ENCODE assay signal across 9 cellular contexts in the genomic region with DNA sequence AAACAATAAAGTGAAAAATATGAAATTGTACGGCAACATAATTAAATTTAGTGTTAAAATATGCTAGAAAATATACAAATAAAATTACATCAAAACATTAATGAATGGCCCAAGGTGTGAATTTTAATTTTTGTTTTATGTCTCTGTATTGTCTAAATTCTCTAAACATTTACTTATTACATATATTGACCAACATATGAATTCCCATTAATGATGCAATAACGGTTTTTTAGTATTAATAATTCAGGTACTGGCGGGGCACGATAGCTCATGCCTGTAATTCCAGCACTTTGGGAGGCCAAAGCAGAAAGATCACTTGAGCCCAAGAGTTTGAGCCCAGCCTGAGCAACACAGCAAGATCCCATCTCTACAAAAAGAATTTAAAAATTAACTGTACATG.
"Had no signal": no experiment of that assay in that cellular context is flagged by ENCODE, and none has a peak within 500 bp of the region (broad histone marks: within the 10 kb centered on the region; RNA-seq: fewer than 3 reads in every experiment).

No MANE protein-coding gene starts in this region.

- H3K9me3 Mint-ChIP-seq: HFFc6, IgD-negative memory B cell had no signal

- H3K27ac Mint-ChIP-seq: HFFc6 had no signal

- H3K9me3 ChIP-seq: HAP-1 had no signal

- H3K4me1 Mint-ChIP-seq: IgD-negative memory B cell had no signal

- H3K4me1 ChIP-seq: HAP-1 had no signal

- H3K36me3 ChIP-seq: HAP-1 had no signal

- H3K27me3 Mint-ChIP-seq: IgD-negative memory B cell had no signal

- H3K9ac ChIP-seq: GM23248 had no signal

- H3K4me3 Mint-ChIP-seq: HFFc6, IgD-negative memory B cell had no signal

- H2AFZ ChIP-seq: GM23248 had no signal

- DNase-seq: GM23248, GOT3, H7, HFFc6, KG1 had no signal

- H3K27ac ChIP-seq: GM23248, HL-60 had no signal

- H3K4me3 ChIP-seq: GM23248, HAP-1 had no signal

- ATAC-seq: HCT116 had no signal
